Comparison of ENCODE assay signal across 22 cellular contexts in genomic region chr9:2448193-2448738, GRCh38.
"Had no signal": no experiment of that assay in that cellular context is flagged by ENCODE, and none has a peak within 500 bp of the region (broad histone marks: within the 10 kb centered on the region; RNA-seq: fewer than 3 reads in every experiment).

No MANE protein-coding gene starts in this region.

- H3K27ac ChIP-seq: colonic mucosa, epithelial cell of prostate, esophagus squamous epithelium, gastrocnemius medialis, heart left ventricle, hepatocyte, left lung, lower lobe of right lung had no signal

- H3K4me3 ChIP-seq: colonic mucosa, esophagus squamous epithelium, gastrocnemius medialis, heart left ventricle, hepatocyte, left lung, lower lobe of right lung, mucosa of descending colon had no signal

- H3K4me2 ChIP-seq: hepatocyte had no signal

- H3K27me3 ChIP-seq: colonic mucosa, esophagus squamous epithelium, gastrocnemius medialis, heart left ventricle, hepatocyte, left lung had no signal

- DNase-seq: cerebellar nuclear complex; colonic mucosa; cortex of kidney; effector CD8-positive, alpha-beta T cell; effector memory CD8-positive, alpha-beta T cell; endodermal cell; erythroblast; esophagus squamous epithelium; foreskin fibroblast; foreskin melanocyte; gastrocnemius medialis; heart left ventricle; hypothalamus; immature natural killer cell; left cardiac atrium; left lung; lower lobe of right lung; mesenchymal stem cell; mucosa of descending colon; naive B cell had no signal

- H3K79me2 ChIP-seq: hepatocyte had no signal

- H3K9me3 ChIP-seq: colonic mucosa, esophagus squamous epithelium, gastrocnemius medialis, heart left ventricle, lower lobe of right lung, mucosa of descending colon had no signal

- H2AFZ ChIP-seq: hepatocyte had no signal

- H3K4me1 ChIP-seq: colonic mucosa, esophagus squamous epithelium, gastrocnemius medialis, heart left ventricle, left lung, lower lobe of right lung had no signal

- H3K36me3 ChIP-seq: colonic mucosa, esophagus squamous epithelium, gastrocnemius medialis, heart left ventricle, left lung, lower lobe of right lung had no signal
